Comparison of ENCODE assay signal across 8 cellular contexts in genomic region chr10:119516381-119517234, GRCh38. TPM values are rescaled to one million over a fixed set of nuclear protein-coding genes. Genes with fewer than 3 reads are reported as not detected.
DNase-seq lines count a peak whose midpoint lies in the region; ATAC-seq, FAIRE-seq and TF ChIP-seq lines count a peak whose summit lies in the region.

No MANE protein-coding gene starts in this region.

- peaks cover 0 to 8% of the 10 kb centered on the region in 2 donors for H3K4me1 ChIP-seq in small intestine (ENCODE audit: control insufficient read depth in 2 of 2, insufficient read depth in 1 of 2, low read depth in 1 of 2, low read length in 1 of 2)
- no peaks in the 10 kb centered on the region for H3K4me1 ChIP-seq in gastrocnemius medialis

- no peaks in the 10 kb centered on the region for H3K36me3 ChIP-seq in small intestine (ENCODE audit: control insufficient read depth in 2 of 2, insufficient read depth in 2 of 2, low read length in 2 of 2)
- no peaks in the 10 kb centered on the region for H3K36me3 ChIP-seq in gastrocnemius medialis

- no peak for FAIRE-seq in small intestine (lab: Jason Lieb, UNC)

- TF ChIP-seq CTCF in choroid plexus epithelial cell (conservative IDR thresholded peaks at IDR 0.05; ENCODE audit: low read depth, low read length) (no peak), gastrocnemius medialis (IDR thresholded peaks at IDR 0.05 in 4 of 5, conservative IDR thresholded peaks at IDR 0.05 in 1 of 5) (no peak)

- peak; percentile 62 for ATAC-seq in GM19351 (IDR thresholded peaks at IDR 0.05; ENCODE audit: unreplicated experiment)
- peak; percentile 81 for ATAC-seq in HG03378 (IDR thresholded peaks at IDR 0.05; ENCODE audit: unreplicated experiment)
- ATAC-seq in gastrocnemius medialis: no peak

- DNase-seq in A172 (ENCODE audit: low spot score) (peak; percentile 81), T-helper 9 cell (peak; percentile 43), choroid plexus epithelial cell (ENCODE audit: low read depth) (peak; percentile 75), small intestine (peak; percentile 32), NCI-H1092 (lab: John Stamatoyannopoulos, UW) (no peak), gastrocnemius medialis (no peak)

- H3K9me3 ChIP-seq in small intestine (ENCODE audit: control insufficient read depth, low read depth) (no peaks in the 10 kb centered on the region), gastrocnemius medialis (no peaks in the 10 kb centered on the region)

- H3K4me3 ChIP-seq in choroid plexus epithelial cell (ENCODE audit: low read depth, low read length): peak overlapping the region; percentile 1
- H3K4me3 ChIP-seq in small intestine (ENCODE audit: low read depth in 1 of 2, low read length in 2 of 2): no peak overlapping the region
- H3K4me3 ChIP-seq in gastrocnemius medialis: no peak overlapping the region

- intact Hi-C loops in gastrocnemius medialis (cut with DNase I; ENCODE audit: low total_unique reads): no loop called here

- 51 to 82% (median 62%) methylated on average over 21 of the region's 21 CpGs for WGBS in small intestine, 3 donors

- H3K27ac ChIP-seq in small intestine (ENCODE audit: low read depth in 1 of 2, low read length in 1 of 2) (peak overlapping the region; percentile 60 to 71), gastrocnemius medialis (no peak overlapping the region)

- no peak for TF ChIP-seq POLR2A in gastrocnemius medialis (IDR thresholded peaks at IDR 0.05)

- H3K27me3 ChIP-seq in small intestine (ENCODE audit: control insufficient read depth in 2 of 2, insufficient read depth in 2 of 2, low read length in 2 of 2) (no peaks in the 10 kb centered on the region), gastrocnemius medialis (no peaks in the 10 kb centered on the region)

- in situ Hi-C loops in gastrocnemius medialis (cut with MboI; ENCODE audit: low sequenced_read_pairs in 4 of 4): no loop called here

RNA-seq across cellular contexts. Expression of gene RGS10, which starts 25.9 kb away (rescaled TPM):
- total RNA-seq in A172 (2014; rRNA removed; shearing (Covaris generic)): 74.7 and 106 TPM in 2 replicates
- 10 to 100 TPM in 2 of 3 donors, 1 to 10 TPM in 1; 9.6 to 77.8 (median 25.4) TPM for polyA plus RNA-seq in small intestine
- 10 to 100 TPM in 2 of 4 donors, 1 to 10 TPM in 2; 3.0 to 64.2 (median 12.0) TPM for total RNA-seq in gastrocnemius medialis

Comparison
In these comparisons a context has a peak if more than half of its experiments do, and no peak if none do; other contexts are left out.
1. DNase-seq: peak in A172 (single experiment), T-helper 9 cell (single experiment), choroid plexus epithelial cell (single experiment) and small intestine (single experiment); none in NCI-H1092 (single experiment) and gastrocnemius medialis (0 of 2).
2. ATAC-seq: peak in GM19351 (single experiment) and HG03378 (single experiment); none in gastrocnemius medialis (0 of 2).
3. H3K27ac ChIP-seq: peak in small intestine (2 of 2); none in gastrocnemius medialis (0 of 4).